1 cellular context compared by ENCODE assay signal in the genomic region with DNA sequence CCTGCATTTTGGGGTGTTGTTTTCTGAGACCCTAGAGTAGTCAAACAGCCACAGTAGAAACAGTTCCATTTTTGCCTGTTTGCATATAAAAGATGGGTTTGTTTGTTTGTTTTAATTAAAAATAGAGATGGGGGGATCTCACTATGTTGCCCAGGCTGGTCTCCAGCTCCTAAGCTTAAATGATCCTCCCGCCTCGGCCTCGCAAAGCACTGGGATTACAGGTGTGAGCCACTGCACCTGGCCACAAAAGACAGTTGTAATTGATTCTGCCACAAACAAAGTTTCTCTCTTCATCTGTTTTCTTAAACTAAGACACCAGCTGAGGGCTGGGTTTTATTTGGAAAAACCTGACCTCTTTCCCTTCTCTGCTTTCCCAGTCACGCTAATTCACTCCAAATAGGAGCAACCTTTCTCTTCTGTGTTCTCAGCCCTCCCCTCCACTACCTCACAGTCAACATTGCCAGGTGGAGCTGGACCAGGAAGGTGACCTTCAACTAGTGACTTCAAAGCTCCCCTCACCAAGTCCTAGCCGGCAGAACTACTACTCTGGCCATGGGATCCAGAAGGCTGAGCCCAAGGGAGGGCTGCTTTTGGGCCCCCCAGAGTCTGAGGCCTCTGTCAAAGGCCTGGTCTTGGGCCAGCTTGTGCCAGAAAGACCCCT.
TF ChIP-seq lines count a peak whose summit lies in the region.

No MANE protein-coding gene starts in this region.

TF ChIP-seq in WTC11, 78 proteins besides CTCF, POLR2A, EP300 and RAD21 (continued from another document):
- TF ChIP-seq, protein P1, sequence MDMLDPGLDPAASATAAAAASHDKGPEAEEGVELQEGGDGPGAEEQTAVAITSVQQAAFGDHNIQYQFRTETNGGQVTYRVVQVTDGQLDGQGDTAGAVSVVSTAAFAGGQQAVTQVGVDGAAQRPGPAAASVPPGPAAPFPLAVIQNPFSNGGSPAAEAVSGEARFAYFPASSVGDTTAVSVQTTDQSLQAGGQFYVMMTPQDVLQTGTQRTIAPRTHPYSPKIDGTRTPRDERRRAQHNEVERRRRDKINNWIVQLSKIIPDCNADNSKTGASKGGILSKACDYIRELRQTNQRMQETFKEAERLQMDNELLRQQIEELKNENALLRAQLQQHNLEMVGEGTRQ (CRISPR knock-in tag; IDR thresholded peaks at IDR 0.05) = no peak
